In genomic region chr13:35917252-35917941, GRCh38 we compare ENCODE assay signal across 13 cellular contexts.
DNase-seq lines count a peak whose midpoint lies in the region; ATAC-seq and TF ChIP-seq lines count a peak whose summit lies in the region.
"Had no signal": no experiment of that assay in that cellular context is flagged by ENCODE, and none has a peak within 500 bp of the region (broad histone marks: within the 10 kb centered on the region; RNA-seq: fewer than 3 reads in every experiment).

No MANE protein-coding gene starts in this region.

- peaks cover 0 to 5% (median 0%) of the 10 kb centered on the region in 3 donors for H3K27me3 Mint-ChIP-seq in CD14-positive monocyte (ENCODE audit: low read depth in 3 of 3)
- H3K27me3 Mint-ChIP-seq: activated T-cell treated with anti-CD3 and anti-CD28 coated beads, Interleukin-2, amount 50 U/mL, for 24 hours had no signal

- peak overlapping the region; percentile 50; the same call in 1 of the 2 replicates for H3K9ac ChIP-seq in SK-N-SH

- H3K36me3 Mint-ChIP-seq in CD14-positive monocyte: no peaks in the 10 kb centered on the region
- H3K36me3 Mint-ChIP-seq: CD4-positive, alpha-beta memory T cell had no signal

- peaks cover 0 to 3% of the 10 kb centered on the region in 2 experiments for H3K36me3 ChIP-seq in SK-N-SH (replicated peaks in 1 of 2; ENCODE audit: control insufficient read depth in 1 of 2, insufficient read depth in 2 of 2, low read length in 1 of 2)
- H3K36me3 ChIP-seq in mesodermal cell (ENCODE audit: control insufficient read depth, insufficient read depth, low read length): no peaks in the 10 kb centered on the region
- H3K36me3 ChIP-seq: colonic mucosa had no signal

- peaks cover 24% of the 10 kb centered on the region for H3F3A ChIP-seq in SK-N-SH (replicated peaks; ENCODE audit: insufficient read depth)

- peak overlapping the region; percentile 59 for H3K4me2 ChIP-seq in SK-N-SH

- TF ChIP-seq CTCF in SK-N-SH (IDR thresholded peaks at IDR 0.05) (no peak), CD14-positive monocyte (IDR thresholded peaks at IDR 0.05) (no peak)

- CTCF ChIA-PET in SK-N-SH (lab: Yijun Ruan, JAX): interaction anchor here (0.7 to 1.4 kb wide), 2 partner anchors 62 to 145 kb away, joined by 3 to 4 read pairs; no protein-coding TSS in a partner anchor

- H3K27ac ChIP-seq in SK-N-SH (ENCODE audit: low read depth in 2 of 2, low read length in 1 of 2) (peak overlapping the region; percentile 34 to 94; a peak in 3 of 4 replicates), mesodermal cell (ENCODE audit: low read depth, low read length, severe bottlenecking) (peak overlapping the region; percentile 36)
- H3K27ac ChIP-seq: colonic mucosa had no signal

- H3K9me3 Mint-ChIP-seq in CD14-positive monocyte: peaks cover 2 to 18% (median 4%) of the 10 kb centered on the region in 7 donors

- WGBS in SK-N-SH (ENCODE audit: low lambda C conversion rate): 55% methylated on average over 13 of the region's 13 CpGs
- 57 to 72% methylated on average over 3 to 5 of the region's 13 CpGs for WGBS in mesodermal cell (ENCODE audit: insufficient coverage in 2 of 2), 2 experiments

- DNase-seq in COR-L47 (lab: John Stamatoyannopoulos, UW) (peak; percentile 40), SK-N-SH (no peak), ureter (ENCODE audit: low spot score) (no peak), CD14-positive monocyte (ENCODE audit: low spot score) (no peak), DMS79 treated with DMSO at 0.1 percent for 48 hours (lab: John Stamatoyannopoulos, UW) (no peak)
- DNase-seq: activated T-cell treated with anti-CD3 and anti-CD28 coated beads, Interleukin-2, amount 50 U/mL, for 24 hours; CD4-positive, alpha-beta memory T cell; colonic mucosa; glutamatergic neuron; Kasumi-1 had no signal

- TF ChIP-seq EP300 in SK-N-SH (IDR thresholded peaks at IDR 0.05; ENCODE audit: borderline replicate concordance in 1 of 2, low read depth in 1 of 2, low read length in 1 of 2): peak in 1 of 2 experiments; percentile 18; a peak in 1 of 4 replicates

- no peaks in the 10 kb centered on the region for H3K79me2 ChIP-seq in SK-N-SH (ENCODE audit: insufficient read depth)

- H3K4me1 ChIP-seq in SK-N-SH (ENCODE audit: control insufficient read depth in 1 of 2, insufficient read depth in 2 of 2, low read depth in 1 of 2, low read length in 1 of 2): peaks cover 4 to 20% of the 10 kb centered on the region in 2 experiments; a peak in 3 of 4 replicates
- H3K4me1 ChIP-seq in mesodermal cell (ENCODE audit: control insufficient read depth, insufficient read depth, low read length, poor library complexity, severe bottlenecking): peaks cover 9% of the 10 kb centered on the region
- H3K4me1 ChIP-seq: colonic mucosa had no signal

- H4K20me1 ChIP-seq in SK-N-SH (ENCODE audit: insufficient read depth): no peaks in the 10 kb centered on the region

- H3K27ac Mint-ChIP-seq in CD14-positive monocyte: peak overlapping the region in 1 of 7 donors; percentile 32
- H3K27ac Mint-ChIP-seq: activated T-cell treated with anti-CD3 and anti-CD28 coated beads, Interleukin-2, amount 50 U/mL, for 24 hours; CD4-positive, alpha-beta memory T cell had no signal

- intact Hi-C loops in CD14-positive monocyte (cut with micrococcal nuclease): no loop called here

- no peak overlapping the region for H3K4me3 Mint-ChIP-seq in CD14-positive monocyte
- H3K4me3 Mint-ChIP-seq: activated T-cell treated with anti-CD3 and anti-CD28 coated beads, Interleukin-2, amount 50 U/mL, for 24 hours; CD4-positive, alpha-beta memory T cell had no signal

- no peaks in the 10 kb centered on the region for H3K4me1 Mint-ChIP-seq in CD14-positive monocyte
- H3K4me1 Mint-ChIP-seq: CD4-positive, alpha-beta memory T cell had no signal

- peak overlapping the region; percentile 61 for H2AFZ ChIP-seq in SK-N-SH (ENCODE audit: low read depth)

- H3K27me3 ChIP-seq in SK-N-SH (ENCODE audit: insufficient read depth): no peaks in the 10 kb centered on the region
- H3K27me3 ChIP-seq: colonic mucosa had no signal

- peak overlapping the region in 1 of 2 experiments; percentile 13; a peak in 1 of 4 replicates for H3K4me3 ChIP-seq in SK-N-SH (ENCODE audit: low read depth in 2 of 2, low read length in 1 of 2)
- no peak overlapping the region for H3K4me3 ChIP-seq in mesodermal cell (ENCODE audit: extremely low read depth, insufficient read depth, low read length, poor library complexity, severe bottlenecking)
- H3K4me3 ChIP-seq: colonic mucosa had no signal

- no peaks in the 10 kb centered on the region for H3K9me2 ChIP-seq in SK-N-SH

- ATAC-seq in HG02610 (IDR thresholded peaks at IDR 0.05; ENCODE audit: unreplicated experiment) (peak; percentile 47), GM21526 (IDR thresholded peaks at IDR 0.05; ENCODE audit: low FRiP score, unreplicated experiment) (no peak)

- H3K9me3 ChIP-seq in SK-N-SH (no peaks in the 10 kb centered on the region), mesodermal cell (ENCODE audit: control insufficient read depth, low read length) (no peaks in the 10 kb centered on the region)
- H3K9me3 ChIP-seq: colonic mucosa had no signal

- no peak for TF ChIP-seq RAD21 in SK-N-SH (IDR thresholded peaks at IDR 0.05; ENCODE audit: low read length)

- POLR2A ChIA-PET in SK-N-SH (lab: Yijun Ruan, JAX): no interaction called here

TF ChIP-seq in SK-N-SH, 30 proteins besides CTCF, POLR2A, EP300 and RAD21:
- TF ChIP-seq MEF2A (IDR thresholded peaks at IDR 0.05; ENCODE audit: borderline replicate concordance, low read depth) (no peak), TCF12 (IDR thresholded peaks at IDR 0.05) (peak; percentile 37; the same call in 1 of the 2 replicates)
